In the genomic region with DNA sequence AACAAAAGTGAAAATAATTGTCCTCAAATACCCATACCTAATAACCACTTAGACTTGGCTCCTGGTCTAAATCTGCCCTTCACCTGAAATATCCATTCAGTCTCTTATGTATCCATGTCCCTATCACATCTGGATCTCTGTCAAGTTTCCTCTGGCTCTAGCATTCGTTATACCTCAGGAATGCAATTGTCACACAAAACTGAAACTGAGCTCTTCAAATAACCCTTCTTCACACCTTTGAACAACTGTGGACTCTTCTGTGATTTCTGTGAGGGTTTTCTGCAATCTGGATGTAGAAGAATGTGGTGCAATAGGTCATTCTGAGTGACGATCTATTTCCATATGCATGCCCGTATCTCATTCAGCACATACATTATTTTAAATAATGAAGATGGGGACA, we compare ENCODE assay signal across 34 cellular contexts. TPM values are rescaled to one million over a fixed set of nuclear protein-coding genes. Genes with fewer than 3 reads are reported as not detected.
"Had no signal": no experiment of that assay in that cellular context is flagged by ENCODE, and none has a peak within 500 bp of the region (broad histone marks: within the 10 kb centered on the region; RNA-seq: fewer than 3 reads in every experiment).

No MANE protein-coding gene starts in this region.

- DNase-seq: activated CD4-positive, alpha-beta memory T cell treated with anti-CD3 and anti-CD28 coated beads, Interleukin-2, amount 10 ng/mL, durations not matched to agents 7 days and 5 days; activated CD4-positive, alpha-beta T cell treated with anti-CD3 and anti-CD28 coated beads for 1 hour; activated CD4-positive, alpha-beta T cell treated with anti-CD3 and anti-CD28 coated beads for 48 hours; activated CD4-positive, CD25-positive, alpha-beta regulatory T cell; activated CD8-positive, alpha-beta memory T cell treated with anti-CD3 and anti-CD28 coated beads for 24 hours; activated CD8-positive, alpha-beta memory T cell treated with anti-CD3 and anti-CD28 coated beads, Interleukin-2, amount 10 ng/mL, durations not matched to agents 7 days and 5 days; activated CD8-positive, alpha-beta memory T cell treated with anti-CD3 and anti-CD28 coated beads, Interleukin-2, amount 50 U/mL, for 48 hours; activated effector memory CD4-positive, alpha-beta T cell treated with Interleukin-2 at 50 U/mL for 16 hours; activated naive CD4-positive, alpha-beta T cell treated with anti-CD3 and anti-CD28 coated beads, Interleukin-2, amount 10 ng/mL, durations not matched to agents 7 days and 5 days; activated naive CD8-positive, alpha-beta T cell treated with anti-CD3 and anti-CD28 coated beads for 36 hours; activated T-cell treated with anti-CD3 and anti-CD28 coated beads, Interleukin-2, amount 50 U/mL, for 48 hours; amniotic stem cell; aorta; brain microvascular endothelial cell; NCI-H1048; NCI-H1105 treated with DMSO at 0.1 percent for 48 hours; NCI-H1436; NCI-H1694; NCI-H1930; NCI-H2081 treated with DMSO at 0.1 percent for 48 hours; NCI-H226; NCI-H526; NCI-H748 treated with DMSO at 0.1 percent for 48 hours; RPMI8226; SIG-M5; SW 1271; T-helper 1 cell; T-helper 2 cell; T-helper 9 cell; WERI-Rb-1 had no signal

- H3K4me2 ChIP-seq: KMS-11 had no signal

- H3K36me3 ChIP-seq: brain microvascular endothelial cell, WERI-Rb-1 had no signal

- H3K27me3 ChIP-seq: brain microvascular endothelial cell had no signal

- ATAC-seq: activated CD8-positive, alpha-beta memory T cell treated with anti-CD3 and anti-CD28 coated beads, Interleukin-2, amount 10 ng/mL, durations not matched to agents 7 days and 5 days; Panc1 had no signal

- H3K9ac ChIP-seq: KMS-11 had no signal

- H3K27ac ChIP-seq: brain microvascular endothelial cell, KMS-11, WERI-Rb-1 had no signal

RNA-seq across cellular contexts. Expression of gene FGL2, which starts 53.5 kb away (rescaled TPM):
- total RNA-seq: MCF 10A, SK-MEL-5 had no signal
